16 cellular contexts compared by ENCODE assay signal in genomic region chr1:23473037-23473800, GRCh38. TPM values are rescaled to one million over a fixed set of nuclear protein-coding genes. Genes with fewer than 3 reads are reported as not detected.
DNase-seq lines count a peak whose midpoint lies in the region; ATAC-seq and TF ChIP-seq lines count a peak whose summit lies in the region.
"Had no signal": no experiment of that assay in that cellular context is flagged by ENCODE, and none has a peak within 500 bp of the region (broad histone marks: within the 10 kb centered on the region; RNA-seq: fewer than 3 reads in every experiment).

No MANE protein-coding gene starts in this region.

- peaks cover 0 to 32% of the 10 kb centered on the region in 2 donors for H3K4me1 ChIP-seq in adrenal gland (replicated peaks in 1 of 2)
- H3K4me1 ChIP-seq in MM.1S (ENCODE audit: low read length): no peaks in the 10 kb centered on the region

- no peak for TF ChIP-seq POLR2A in adrenal gland (IDR thresholded peaks at IDR 0.05)

- H3F3A ChIP-seq in MM.1S (ENCODE audit: insufficient read depth, low read length): no peaks in the 10 kb centered on the region

- no peaks in the 10 kb centered on the region for H4K20me1 ChIP-seq in MM.1S (ENCODE audit: insufficient read depth, low read length)

- H3K9me3 ChIP-seq in adrenal gland (replicated peaks in 1 of 3) (no peaks in the 10 kb centered on the region), MM.1S (replicated peaks; ENCODE audit: insufficient read depth, low read length) (no peaks in the 10 kb centered on the region)

- DNase-seq in H4 (ENCODE audit: low spot score): peak; percentile 54
- DNase-seq in adrenal gland: peak; percentile 46 to 86 (median 73)
- DNase-seq in fibroblast of villous mesenchyme (ENCODE audit: low read depth): peak; percentile 55
- DNase-seq in renal cortical epithelial cell (ENCODE audit: low read depth): peak; percentile 98
- DNase-seq in NCI-H2081 treated with DMSO at 0.1 percent for 48 hours (lab: John Stamatoyannopoulos, UW): no peak
- DNase-seq in MM.1S: no peak
- DNase-seq in NCI-H524 (lab: John Stamatoyannopoulos, UW): no peak
- DNase-seq: central memory CD4-positive, alpha-beta T cell; KG1; left colon; NCI-H2081; stimulated activated CD4-positive, alpha-beta T cell treated with anti-CD3 and anti-CD28 coated beads, Interleukin-15, amount 100 ng/mL, for 24 hours; T-cell had no signal

- no peak for ATAC-seq in GM19023 (IDR thresholded peaks at IDR 0.05; ENCODE audit: unreplicated experiment)
- ATAC-seq: T-cell had no signal

- no peaks in the 10 kb centered on the region for H3K36me3 ChIP-seq in adrenal gland (replicated peaks in 1 of 2)
- H3K36me3 ChIP-seq in MM.1S (replicated peaks; ENCODE audit: insufficient read depth, low read length): no peaks in the 10 kb centered on the region

- 55 to 62% (median 59%) methylated on average over 6 of the region's 6 CpGs for WGBS in adrenal gland, 4 donors

- TF ChIP-seq CTCF in adrenal gland (IDR thresholded peaks at IDR 0.05): no peak
- no peak for TF ChIP-seq CTCF in fibroblast of villous mesenchyme (IDR thresholded peaks at IDR 0.05; ENCODE audit: insufficient read depth, low read depth, low read length)
- TF ChIP-seq CTCF in MM.1S (IDR thresholded peaks at IDR 0.05; ENCODE audit: low read length): no peak

- no peak overlapping the region for H3K4me2 ChIP-seq in MM.1S (ENCODE audit: low read depth, low read length)

- H3K79me2 ChIP-seq in MM.1S (ENCODE audit: low read length): no peaks in the 10 kb centered on the region

- H3K9ac ChIP-seq in MM.1S (ENCODE audit: low read length): no peak overlapping the region

- no peaks in the 10 kb centered on the region for H3K27me3 ChIP-seq in adrenal gland
- no peaks in the 10 kb centered on the region for H3K27me3 ChIP-seq in MM.1S (replicated peaks; ENCODE audit: insufficient read depth, low read length)

- H2AFZ ChIP-seq in MM.1S (ENCODE audit: low read length): no peak overlapping the region

- intact Hi-C loops in adrenal gland (cut with DNase I): loop anchor here (5.0 kb wide), 1 partner anchor 46 kb away; no protein-coding TSS in a partner anchor

- H3K4me3 ChIP-seq in adrenal gland (no peak overlapping the region), fibroblast of villous mesenchyme (ENCODE audit: low read depth, low read length) (no peak overlapping the region), MM.1S (ENCODE audit: low read length) (no peak overlapping the region)

- H3K27ac ChIP-seq in adrenal gland (peak overlapping the region; percentile 42 to 85 (median 51)), MM.1S (ENCODE audit: low read length) (no peak overlapping the region)
- H3K27ac ChIP-seq: C4-2B had no signal

- H3K9me2 ChIP-seq in MM.1S (replicated peaks; ENCODE audit: insufficient read depth, low read length): no peaks in the 10 kb centered on the region

RNA-seq across cellular contexts. Expression of gene ASAP3, which starts 10.8 kb away (rescaled TPM):
- 18.4 and 36.3 TPM in 2 replicates for total RNA-seq in H4 (2014; rRNA removed; shearing (Covaris generic))
- total RNA-seq in adrenal gland: 100 to 1,000 TPM in 2 of 8 donors, 10 to 100 TPM in 6; 47.6 to 122 (median 77.3) TPM
- polyA plus RNA-seq in adrenal gland: 100 to 1,000 TPM in 1 of 3 donors, 10 to 100 TPM in 2; 22.4 to 117 (median 81.0) TPM
- total RNA-seq in fibroblast of villous mesenchyme: 33.5 and 35.0 TPM in 2 replicates
- total RNA-seq in renal cortical epithelial cell: 14.4 and 41.3 TPM in 2 replicates
- total RNA-seq: activated T-helper 2 cell treated with anti-CD3 and anti-CD28 coated beads, Interferon-gamma antibody, Interleukin-2, Interleukin-4, amounts not matched to agents 10 μg/mL and 5 μg/mL and 100 μg/mL, durations not matched to agents 14 hours and 24 hours and 36 hours had no signal

RNA-seq across cellular contexts. Expression of gene TCEA3, which starts 48.7 kb away (rescaled TPM):
- 0.72 and 0.76 TPM in 2 replicates for total RNA-seq in H4 (2014; rRNA removed; shearing (Covaris generic))
- total RNA-seq in adrenal gland (100 to 1,000 TPM in 5 of 8 donors, 10 to 100 TPM in 3; 23.6 to 152 (median 115) TPM), fibroblast of villous mesenchyme (8.6 and 11.3 TPM in 2 replicates), renal cortical epithelial cell (4.2 and 9.6 TPM in 2 replicates)
- 100 to 1,000 TPM in 2 of 3 donors, 10 to 100 TPM in 1; 51.8 to 132 (median 102) TPM for polyA plus RNA-seq in adrenal gland

RNA-seq across cellular contexts. Expression of gene E2F2, which starts 57.8 kb away (rescaled TPM):
- total RNA-seq in H4 (2014; rRNA removed; shearing (Covaris generic)): 4.4 and 5.2 TPM in 2 replicates
- under 1 TPM in 7 of 8 donors, not detected in 1; 0.12 to 0.88 (median 0.45) TPM for total RNA-seq in adrenal gland
- polyA plus RNA-seq in adrenal gland: under 1 TPM; 0.07 to 0.35 (median 0.16) TPM
- total RNA-seq in fibroblast of villous mesenchyme: 2.2 and 2.9 TPM in 2 replicates
- 0.15 and 0.69 TPM in 2 replicates for total RNA-seq in renal cortical epithelial cell

Comparison
In these comparisons a context has a peak if more than half of its experiments do, and no peak if none do; other contexts are left out.
1. DNase-seq: peak in H4 (single experiment), adrenal gland (7 of 7), fibroblast of villous mesenchyme (single experiment) and renal cortical epithelial cell (single experiment); none in NCI-H2081 treated with DMSO at 0.1 percent for 48 hours (single experiment), MM.1S (single experiment) and NCI-H524 (0 of 2).